ENCODE assay signal across 17 cellular contexts in genomic region chr18:46161721-46162421, GRCh38. TPM values are rescaled to one million over a fixed set of nuclear protein-coding genes. Genes with fewer than 3 reads are reported as not detected.
DNase-seq lines count a peak whose midpoint lies in the region; ATAC-seq, FAIRE-seq and TF ChIP-seq lines count a peak whose summit lies in the region.
"Had no signal": no experiment of that assay in that cellular context is flagged by ENCODE, and none has a peak within 500 bp of the region (broad histone marks: within the 10 kb centered on the region; RNA-seq: fewer than 3 reads in every experiment).

No MANE protein-coding gene starts in this region.

- H3K9me1 ChIP-seq in K562 (ENCODE audit: control insufficient read depth, insufficient read depth, low read length) = no peaks in the 10 kb centered on the region

- H3K79me2 ChIP-seq in SK-N-SH (ENCODE audit: insufficient read depth) (no peaks in the 10 kb centered on the region), K562 (ENCODE audit: control insufficient read depth, insufficient read depth, low read length) (no peaks in the 10 kb centered on the region), trophoblast cell (ENCODE audit: control insufficient read depth, insufficient read depth, low read length, poor library complexity) (no peaks in the 10 kb centered on the region)

- H3K27me3 ChIP-seq in SK-N-SH (ENCODE audit: insufficient read depth) (no peaks in the 10 kb centered on the region), left ventricle myocardium inferior (ENCODE audit: low read depth) (no peaks in the 10 kb centered on the region), K562 (ENCODE audit: control insufficient read depth in 2 of 2, insufficient read depth in 2 of 2, low read length in 2 of 2) (no peaks in the 10 kb centered on the region), trophoblast cell (ENCODE audit: insufficient read depth, low read length) (no peaks in the 10 kb centered on the region)

- H3K36me3 ChIP-seq in SK-N-SH (replicated peaks in 1 of 2; ENCODE audit: control insufficient read depth in 1 of 2, insufficient read depth in 2 of 2, low read length in 1 of 2) (no peaks in the 10 kb centered on the region), left ventricle myocardium inferior (no peaks in the 10 kb centered on the region), K562 (ENCODE audit: control insufficient read depth, insufficient read depth, low read length) (no peaks in the 10 kb centered on the region), trophoblast cell (ENCODE audit: control insufficient read depth in 1 of 2, insufficient read depth in 2 of 2, low read length in 2 of 2) (no peaks in the 10 kb centered on the region)

- H4K12ac ChIP-seq in trophoblast cell (ENCODE audit: low read depth, low read length) = no peak overlapping the region

- DNase-seq in SK-N-SH = no peak
- DNase-seq in cardiac septum (ENCODE audit: low spot score) = peak; percentile 41
- DNase-seq in left ventricle myocardium inferior = no peak
- DNase-seq in K562 (ENCODE audit: extremely low read depth in 1 of 4, low spot score in 3 of 4) = no peak
- peak; percentile 30 to 61 for DNase-seq in trophoblast cell
- no peak for DNase-seq in HuH-7 (ENCODE audit: low spot score)
- DNase-seq: Caco-2; CD8-positive, alpha-beta memory T cell; DND-41; GF-D8; GM23248 had no signal

- no peak overlapping the region for H4K91ac ChIP-seq in trophoblast cell (ENCODE audit: low read depth, low read length)

- no peak for TF ChIP-seq EP300 in SK-N-SH (IDR thresholded peaks at IDR 0.05; ENCODE audit: borderline replicate concordance in 1 of 2, low read depth in 1 of 2, low read length in 1 of 2)
- TF ChIP-seq EP300 in K562 (IDR thresholded peaks at IDR 0.05; ENCODE audit: low read length) = no peak

- no peak for TF ChIP-seq RAD21 in SK-N-SH (IDR thresholded peaks at IDR 0.05; ENCODE audit: low read length)
- TF ChIP-seq RAD21 in K562 (CRISPR knock-in tag; conservative IDR thresholded peaks at IDR 0.05 in 1 of 2, IDR thresholded peaks at IDR 0.05 in 1 of 2) = no peak

- H3K4me2 ChIP-seq in SK-N-SH (no peak overlapping the region), K562 (ENCODE audit: insufficient read depth, low read length) (no peak overlapping the region), trophoblast cell (ENCODE audit: low read length) (no peak overlapping the region)

- POLR2A ChIA-PET in SK-N-SH (lab: Yijun Ruan, JAX) = no interaction called here
- POLR2A ChIA-PET in K562 (lab: Yijun Ruan, JAX) = interaction anchor here (2.3 kb wide), 1 partner anchor 12 kb away, joined by 13 read pairs; a partner anchor contains a TSS

- no peak for FAIRE-seq in K562 (lab: Jason Lieb, UNC)
- FAIRE-seq: H54 had no signal

- H3K4ac ChIP-seq in trophoblast cell (ENCODE audit: low read depth, low read length) = no peak overlapping the region

- H2AK5ac ChIP-seq in trophoblast cell (ENCODE audit: low read length) = no peak overlapping the region

- no peak overlapping the region for H2BK12ac ChIP-seq in trophoblast cell (ENCODE audit: low read length)

- H3K9ac ChIP-seq in SK-N-SH = no peak overlapping the region
- H3K9ac ChIP-seq in K562 (ENCODE audit: insufficient read depth in 1 of 2, low read depth in 2 of 2, low read length in 2 of 2) = no peak overlapping the region
- H3K9ac ChIP-seq in trophoblast cell (ENCODE audit: low read length) = no peak overlapping the region
- H3K9ac ChIP-seq: GM23248 had no signal

- CTCF ChIA-PET in SK-N-SH (lab: Yijun Ruan, JAX) (interaction anchor here (1.4 to 9.7 kb wide), 3 partner anchors 12 to 496 kb away, joined by 5 to 76 read pairs (median 9); a partner anchor contains a TSS), K562 (lab: Yijun Ruan, JAX; ENCODE audit: low intra/inter-chr PET ratio) (no interaction called here)

- H4K8ac ChIP-seq in trophoblast cell (ENCODE audit: low read depth, low read length) = no peak overlapping the region

- no peak overlapping the region for H2BK5ac ChIP-seq in trophoblast cell (ENCODE audit: low read depth, low read length, poor library complexity)

- no peak for ATAC-seq in SK-N-SH treated with all-trans-retinoic acid at 6 μM for 48 hours
- peak; percentile 10; the same call in 1 of the 3 replicates for ATAC-seq in K562
- ATAC-seq in GM18519 (IDR thresholded peaks at IDR 0.05; ENCODE audit: low FRiP score, unreplicated experiment) = no peak
- ATAC-seq: HCT116 had no signal

- intact Hi-C loops in cardiac septum (cut with DNase I) (no loop called here), left ventricle myocardium inferior (cut with micrococcal nuclease) (loop anchor here (10.0 kb wide), 1 partner anchor 493 kb away; the partner anchor contains the start of gene LOXHD1), K562 (cut with micrococcal nuclease) (no loop called here)

- H3K4me1 ChIP-seq in SK-N-SH (ENCODE audit: control insufficient read depth in 1 of 2, insufficient read depth in 2 of 2, low read depth in 1 of 2, low read length in 1 of 2) (no peaks in the 10 kb centered on the region), left ventricle myocardium inferior (peaks cover 7% of the 10 kb centered on the region), K562 (replicated peaks in 1 of 2; ENCODE audit: control insufficient read depth in 2 of 2, insufficient read depth in 2 of 2, low read length in 2 of 2) (peaks cover 16 to 34% of the 10 kb centered on the region in 2 experiments; a peak in 4 of 5 replicates), trophoblast cell (ENCODE audit: control insufficient read depth in 1 of 2, insufficient read depth in 2 of 2, low read length in 2 of 2) (peaks cover 4 to 17% of the 10 kb centered on the region in 2 experiments)

- H3K27ac ChIP-seq in SK-N-SH (ENCODE audit: low read depth in 2 of 2, low read length in 1 of 2) (no peak overlapping the region), left ventricle myocardium inferior (replicated peaks) (no peak overlapping the region), K562 (ENCODE audit: extremely low read depth, low read depth, low read length) (no peak overlapping the region), trophoblast cell (ENCODE audit: low read depth, low read length) (no peak overlapping the region)
- H3K27ac ChIP-seq: 22Rv1, GM23248, HL-60 had no signal

- no peak overlapping the region for H3K14ac ChIP-seq in trophoblast cell (ENCODE audit: low read length)

- H3K18ac ChIP-seq in trophoblast cell (ENCODE audit: low read length) = no peak overlapping the region

- H3K79me1 ChIP-seq in trophoblast cell (ENCODE audit: low read length) = no peaks in the 10 kb centered on the region

- 89% methylated on average over 6 of the region's 6 CpGs for WGBS in SK-N-SH (ENCODE audit: low lambda C conversion rate)
- 29% methylated on average over 6 of the region's 6 CpGs for WGBS in K562 (ENCODE audit: insufficient coverage, low coverage, missing lambda C conversion rate)
- WGBS in trophoblast cell (ENCODE audit: extremely low coverage, insufficient coverage, insufficient read length) = no CpG with 5 or more reads among the region's 6 CpGs

- no peaks in the 10 kb centered on the region for H3K9me2 ChIP-seq in SK-N-SH

- H3K4me3 ChIP-seq in SK-N-SH (ENCODE audit: low read depth in 2 of 2, low read length in 1 of 2) (no peak overlapping the region), left ventricle myocardium inferior (no peak overlapping the region), K562 (no peak overlapping the region), trophoblast cell (ENCODE audit: low read depth, low read length) (no peak overlapping the region)
- H3K4me3 ChIP-seq: GM23248 had no signal

- TF ChIP-seq CTCF in SK-N-SH (IDR thresholded peaks at IDR 0.05) = no peak
- no peak for TF ChIP-seq CTCF in left ventricle myocardium inferior (IDR thresholded peaks at IDR 0.05; ENCODE audit: borderline replicate concordance)
- TF ChIP-seq CTCF in K562 (IDR thresholded peaks at IDR 0.05 in 2 of 3, conservative IDR thresholded peaks at IDR 0.05 in 1 of 3; ENCODE audit: insufficient read depth in 2 of 3, low read depth in 1 of 3, low read length in 3 of 3) = no peak

- BruUV-seq in K562 (replicated peaks; lab: Mats Ljungman, UMichigan) = no TSS peak

- H3K9me3 ChIP-seq in SK-N-SH = no peaks in the 10 kb centered on the region
- no peaks in the 10 kb centered on the region for H3K9me3 ChIP-seq in left ventricle myocardium inferior (replicated peaks)
- H3K9me3 ChIP-seq in K562 (replicated peaks; ENCODE audit: control insufficient read depth, insufficient read depth, low read depth, low read length) = no peaks in the 10 kb centered on the region
- H3K9me3 ChIP-seq in trophoblast cell (ENCODE audit: insufficient read depth, low read depth, low read length) = peaks cover 2% of the 10 kb centered on the region
- H3K9me3 ChIP-seq: Caco-2 had no signal

- H2AFZ ChIP-seq in SK-N-SH (ENCODE audit: low read depth) = no peak overlapping the region
- H2AFZ ChIP-seq in K562 (ENCODE audit: low read depth, low read length) = no peak overlapping the region
- no peak overlapping the region for H2AFZ ChIP-seq in trophoblast cell (ENCODE audit: insufficient read depth, low read length, poor library complexity)
- H2AFZ ChIP-seq: GM23248 had no signal

- no peak overlapping the region for H2BK120ac ChIP-seq in trophoblast cell (ENCODE audit: insufficient read depth, low read length, poor library complexity)

- in situ Hi-C loops in K562 (cut with MboI) = no loop called here

- no peak for TF ChIP-seq POLR2A in K562 (conservative IDR thresholded peaks at IDR 0.05)

- no peak overlapping the region for H3K23ac ChIP-seq in trophoblast cell (ENCODE audit: low read length)

- no peaks in the 10 kb centered on the region for H3F3A ChIP-seq in SK-N-SH (replicated peaks; ENCODE audit: insufficient read depth)

- H4K20me1 ChIP-seq in SK-N-SH (ENCODE audit: insufficient read depth) (no peaks in the 10 kb centered on the region), K562 (replicated peaks; ENCODE audit: control insufficient read depth, insufficient read depth, low read length) (no peaks in the 10 kb centered on the region)

RNA-seq across cellular contexts. Expression of gene HAUS1, which starts 57.7 kb away (rescaled TPM):
- 40.9 and 55.2 TPM in 2 replicates for polyA plus RNA-seq in SK-N-SH (2012; rRNA removed)
- 64.0 and 87.5 TPM in 2 replicates for polyA plus RNA-seq in SK-N-SH (2012; cell fraction: cytosol; rRNA removed)
- 18.1 and 19.5 TPM in 2 replicates for polyA plus RNA-seq in SK-N-SH (2012; cell fraction: nucleus; rRNA removed)
- 7.8 TPM for total RNA-seq in cardiac septum
- 6.4 TPM for total RNA-seq in left ventricle myocardium inferior
- 9.9 and 13.3 TPM in 2 replicates for total RNA-seq in K562 (2011; cell fraction: chromatin; rRNA removed; ENCODE audit: low replicate concordance)
- total RNA-seq in K562 (2011; cell fraction: nucleolus; rRNA removed) = 5.2 and 6.1 TPM in 2 replicates
- total RNA-seq in K562 (2011; cell fraction: nucleoplasm; rRNA removed) = 8.0 and 14.1 TPM in 2 replicates
- total RNA-seq in K562 (2014; rRNA removed) = 42.0 and 55.6 TPM in 2 replicates
- 70.0 and 81.9 TPM in 2 replicates for total RNA-seq in K562 (2014; rRNA removed; fragmentation: Illumina TruSeq; extraction: Trizol)
- 52.4 and 59.7 TPM in 2 replicates for total RNA-seq in K562 (2015; rRNA removed; fragmentation: Illumina TruSeq; extraction: Trizol)
- total RNA-seq in K562 (2021) = 45.6 and 51.1 TPM in 2 replicates
- polyA plus RNA-seq in K562 (2011; rRNA removed) = 63.4 and 76.3 TPM in 2 replicates
- 37.3 and 51.8 TPM in 2 replicates for polyA plus RNA-seq in K562 (2011; cell fraction: cytosol; rRNA removed)
- 14.8 and 22.3 TPM in 2 replicates for polyA plus RNA-seq in K562 (2011; cell fraction: nucleus; rRNA removed)
- 57.5 and 62.5 TPM in 2 replicates for polyA plus RNA-seq in K562 (2012)
- polyA plus RNA-seq in K562 (2014; fragmentation: Illumina TruSeq; extraction: Trizol) = 77.7 and 83.2 TPM in 2 replicates
- 100 to 1,000 TPM; 131 to 135 TPM for polyA plus RNA-seq in K562 (2014; fragmentation: Nextera tagmentation; extraction: Ambion mirVana)
- 59.1 and 77.2 TPM in 2 replicates for polyA plus RNA-seq in K562 (2014; rRNA removed)
- 22.1 and 24.4 TPM in 2 replicates for polyA minus RNA-seq in K562 (2011; rRNA and poly(A)+ RNA removed)
- polyA minus RNA-seq in K562 (2011; cell fraction: cytosol; rRNA and poly(A)+ RNA removed) = 23.8 and 28.5 TPM in 2 replicates
- polyA minus RNA-seq in K562 (2011; cell fraction: nucleus; rRNA and poly(A)+ RNA removed) = 6.6 and 9.1 TPM in 2 replicates
- 59.0 and 63.5 TPM in 2 replicates for polyA plus RNA-seq in trophoblast cell (2013)

Comparison
In these comparisons a context has a peak if more than half of its experiments do, and no peak if none do; other contexts are left out.
1. DNase-seq: peak in cardiac septum (single experiment) and trophoblast cell (2 of 2); none in SK-N-SH (single experiment), left ventricle myocardium inferior (single experiment), K562 (0 of 4) and HuH-7 (single experiment).
2. Of the 27 proteins assayed by ChIP-seq in both K562 and SK-N-SH: peak only in K562: ELF1, GABPA and REST; only in SK-N-SH: none; in both: none; in neither: 22; mixed calls (peak in some experiments, not most) for 2.